ENCODE assay signal across 8 cellular contexts in genomic region chr11:85663080-85663729, GRCh38. TPM values are rescaled to one million over a fixed set of nuclear protein-coding genes. Genes with fewer than 3 reads are reported as not detected.
DNase-seq lines count a peak whose midpoint lies in the region; ATAC-seq and TF ChIP-seq lines count a peak whose summit lies in the region.

No MANE protein-coding gene starts in this region.

- in situ Hi-C loops in astrocyte of the spinal cord (cut with HindIII; ENCODE audit: low sequenced_read_pairs): no loop called here

- H3K4me1 ChIP-seq in lung (ENCODE audit: control insufficient read depth in 2 of 2, insufficient read depth in 2 of 2, low read length in 2 of 2) (peaks cover 0 to 2% of the 10 kb centered on the region in 2 donors), urinary bladder (ENCODE audit: insufficient read depth) (no peaks in the 10 kb centered on the region)

- no peak for ATAC-seq in lung (ENCODE audit: insufficient read depth, low FRiP score)

- H3K27me3 ChIP-seq in BJ (ENCODE audit: control insufficient read depth, insufficient read depth, low read length) (no peaks in the 10 kb centered on the region), lung (ENCODE audit: control insufficient read depth, insufficient read depth) (no peaks in the 10 kb centered on the region)

- H3K36me3 ChIP-seq in BJ (ENCODE audit: control insufficient read depth, insufficient read depth, low read length) (no peaks in the 10 kb centered on the region; the same call in 1 of the 2 replicates), lung (ENCODE audit: control insufficient read depth in 2 of 2, insufficient read depth in 2 of 2, low read length in 2 of 2) (peaks cover 0 to 2% of the 10 kb centered on the region in 2 donors), urinary bladder (ENCODE audit: insufficient read depth) (no peaks in the 10 kb centered on the region)

- POLR2A ChIA-PET in BJ (lab: Charles Lee): no interaction called here

- 5 to 9% methylated on average over 10 of the region's 10 CpGs for WGBS in lung, 2 donors
- WGBS in urinary bladder: 3% methylated on average over 10 of the region's 10 CpGs

- CTCF ChIA-PET in BJ (lab: Yijun Ruan, JAX): interaction anchor here (1.0 kb wide), 1 partner anchor 555 kb away, joined by 3 read pairs; no protein-coding TSS in a partner anchor

- no peak for DNase-seq in BJ (ENCODE audit: low read depth)
- peak; percentile 49 for DNase-seq in HT-29 (ENCODE audit: low spot score)
- no peak for DNase-seq in astrocyte of the spinal cord (ENCODE audit: low read depth, low spot score)
- DNase-seq in lung (ENCODE audit: low spot score): no peak
- no peak for DNase-seq in HK-2 (ENCODE audit: unreplicated experiment)
- no peak for DNase-seq in COLO668 (lab: John Stamatoyannopoulos, UW; ENCODE audit: unreplicated experiment)
- no peak for DNase-seq in LoVo (ENCODE audit: low spot score)

- H3K27ac ChIP-seq in lung (ENCODE audit: low read depth in 1 of 2, low read length in 1 of 2) (peak overlapping the region in 1 of 2 donors; percentile 100), urinary bladder (ENCODE audit: low read depth) (peak overlapping the region; percentile 100)

- TF ChIP-seq CTCF in BJ (IDR thresholded peaks at IDR 0.05; ENCODE audit: insufficient read depth, low read depth, low read length): no peak
- TF ChIP-seq CTCF in astrocyte of the spinal cord (IDR thresholded peaks at IDR 0.05; ENCODE audit: low read depth, low read length): no peak
- TF ChIP-seq CTCF in lung (IDR thresholded peaks at IDR 0.05; ENCODE audit: control extremely low read depth, extremely low read depth): no peak

- peak overlapping the region; percentile 98 for H3K4me3 ChIP-seq in BJ (ENCODE audit: low read depth, low read length)
- peak overlapping the region; percentile 74 for H3K4me3 ChIP-seq in astrocyte of the spinal cord (ENCODE audit: low read depth, low read length)
- peak overlapping the region; percentile 92 for H3K4me3 ChIP-seq in lung
- peak overlapping the region; percentile 63 for H3K4me3 ChIP-seq in urinary bladder (ENCODE audit: low read depth, low read length)

- no peaks in the 10 kb centered on the region for H3K9me3 ChIP-seq in lung (ENCODE audit: control insufficient read depth in 2 of 2, insufficient read depth in 1 of 2, low read length in 1 of 2)

RNA-seq across cellular contexts. Expression of gene CREBZF, which starts 1.7 kb away (rescaled TPM):
- 15.4 and 18.8 TPM in 2 replicates for polyA plus RNA-seq in BJ (2011; rRNA removed)
- polyA minus RNA-seq in BJ (2011; rRNA and poly(A)+ RNA removed): 8.8 and 9.1 TPM in 2 replicates
- 108 and 124 TPM in 2 replicates for total RNA-seq in HT-29 (2014; rRNA removed; shearing (Covaris generic))
- total RNA-seq in lung: 100 to 1,000 TPM in 1 of 2 donors, 10 to 100 TPM in 1; 36.1 to 115 TPM
- polyA plus RNA-seq in lung: 10 to 100 TPM; 20.2 to 31.8 TPM
- 94.0 TPM for total RNA-seq in urinary bladder
- polyA plus RNA-seq in urinary bladder: 32.7 TPM

RNA-seq across cellular contexts. Expression of gene TMEM126A, which starts 15.4 kb away (rescaled TPM):
- 27.7 and 57.5 TPM in 2 replicates for polyA plus RNA-seq in BJ (2011; rRNA removed)
- polyA minus RNA-seq in BJ (2011; rRNA and poly(A)+ RNA removed): 4.6 and 4.7 TPM in 2 replicates
- total RNA-seq in HT-29 (2014; rRNA removed; shearing (Covaris generic)): 13.0 and 24.1 TPM in 2 replicates
- 10 to 100 TPM; 17.1 to 29.7 TPM for total RNA-seq in lung
- polyA plus RNA-seq in lung: 10 to 100 TPM; 40.8 to 75.4 TPM
- total RNA-seq in urinary bladder: 29.3 TPM
- polyA plus RNA-seq in urinary bladder: 37.0 TPM

RNA-seq across cellular contexts. Expression of gene CCDC89, which starts 22.8 kb away (rescaled TPM):
- 0.85 and 1.1 TPM in 2 replicates for polyA plus RNA-seq in BJ (2011; rRNA removed)
- polyA minus RNA-seq in BJ (2011; rRNA and poly(A)+ RNA removed): 1.3 and 1.6 TPM in 2 replicates
- total RNA-seq in HT-29 (2014; rRNA removed; shearing (Covaris generic)): 0.13 TPM in 1 of 2 replicates, not detected in the other
- total RNA-seq in lung: 1 to 10 TPM; 3.1 to 6.5 TPM
- 1 to 10 TPM in 1 of 2 donors, under 1 TPM in 1; 0.65 to 3.1 TPM for polyA plus RNA-seq in lung
- total RNA-seq in urinary bladder: 4.1 TPM
- 2.3 TPM for polyA plus RNA-seq in urinary bladder

RNA-seq across cellular contexts. Expression of gene TMEM126B, which starts 34.8 kb away (rescaled TPM):
- 21.6 and 44.6 TPM in 2 replicates for polyA plus RNA-seq in BJ (2011; rRNA removed)
- 4.1 and 4.2 TPM in 2 replicates for polyA minus RNA-seq in BJ (2011; rRNA and poly(A)+ RNA removed)
- total RNA-seq in HT-29 (2014; rRNA removed; shearing (Covaris generic)): 54.0 and 57.9 TPM in 2 replicates
- total RNA-seq in lung: 10 to 100 TPM; 52.9 TPM
- 100 to 1,000 TPM in 1 of 2 donors, 10 to 100 TPM in 1; 77.3 to 129 TPM for polyA plus RNA-seq in lung
- 68.9 TPM for total RNA-seq in urinary bladder
- 65.5 TPM for polyA plus RNA-seq in urinary bladder

RNA-seq across cellular contexts. Expression of gene DLG2, which starts 36.1 kb away (rescaled TPM):
- 0.28 and 0.31 TPM in 2 replicates for polyA plus RNA-seq in BJ (2011; rRNA removed)
- 0.47 and 1.9 TPM in 2 replicates for polyA minus RNA-seq in BJ (2011; rRNA and poly(A)+ RNA removed)
- total RNA-seq in HT-29 (2014; rRNA removed; shearing (Covaris generic)): 0.37 and 0.86 TPM in 2 replicates
- total RNA-seq in lung: 10 to 100 TPM in 1 of 2 donors, 1 to 10 TPM in 1; 9.9 to 24.1 TPM
- under 1 TPM; 0.32 to 0.83 TPM for polyA plus RNA-seq in lung
- 42.4 TPM for total RNA-seq in urinary bladder
- polyA plus RNA-seq in urinary bladder: 3.4 TPM
